Comparison of ENCODE assay signal across 14 cellular contexts in the genomic region with DNA sequence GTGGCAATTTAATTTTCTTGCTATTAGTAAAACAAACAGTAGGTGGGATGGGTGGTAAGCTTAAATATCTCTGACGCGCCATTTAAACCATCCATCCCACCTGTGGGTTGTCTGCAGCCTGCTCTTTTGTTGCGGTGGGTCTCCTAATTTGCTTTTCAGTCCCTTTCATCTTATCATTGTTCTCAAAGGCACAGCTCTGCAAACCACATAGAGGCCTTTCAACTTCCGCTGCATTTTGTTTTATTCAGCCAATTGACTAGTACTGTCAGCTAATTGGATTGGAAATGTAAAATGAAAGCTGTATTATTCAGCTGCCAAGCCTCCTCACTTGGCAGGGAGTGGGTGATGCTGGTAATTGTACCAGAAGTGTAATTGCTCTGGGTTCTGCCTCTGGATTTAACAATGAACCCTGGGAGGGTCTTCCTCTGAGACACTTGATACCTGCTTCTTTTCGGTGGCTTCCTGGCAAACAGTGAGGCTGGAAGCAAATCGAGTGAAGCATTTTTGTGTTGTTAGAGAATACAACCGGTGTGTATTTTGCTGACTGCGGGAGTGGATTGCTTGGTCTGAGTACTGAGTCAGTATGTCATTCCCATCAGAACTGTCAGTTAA.
DNase-seq lines count a peak whose midpoint lies in the region; ATAC-seq, FAIRE-seq and TF ChIP-seq lines count a peak whose summit lies in the region.
"Had no signal": no experiment of that assay in that cellular context is flagged by ENCODE, and none has a peak within 500 bp of the region (broad histone marks: within the 10 kb centered on the region; RNA-seq: fewer than 3 reads in every experiment).

No MANE protein-coding gene starts in this region.

- H3K4me3 ChIP-seq in esophagus muscularis mucosa, result no peak overlapping the region
- H3K4me3 ChIP-seq: smooth muscle cell had no signal

- no peaks in the 10 kb centered on the region for H3K4me1 Mint-ChIP-seq in activated T-cell treated with anti-CD3 and anti-CD28 coated beads, Interleukin-2, amount 50 U/mL, for 24 hours (ENCODE audit: low read depth)
- H3K4me1 Mint-ChIP-seq: activated naive CD4-positive, alpha-beta T cell treated with anti-CD3 and anti-CD28 coated beads, Interleukin-2, amount 10 ng/mL, durations not matched to agents 7 days and 5 days; stimulated activated naive CD8-positive, alpha-beta T cell treated with anti-CD3 and anti-CD28 coated beads, Interleukin-15, amount 100 ng/mL, for 72 hours had no signal

- no peaks in the 10 kb centered on the region for H3K27me3 ChIP-seq in esophagus muscularis mucosa

- peaks cover 5% of the 10 kb centered on the region for H3K27me3 Mint-ChIP-seq in activated T-cell treated with anti-CD3 and anti-CD28 coated beads, Interleukin-2, amount 50 U/mL, for 24 hours
- H3K27me3 Mint-ChIP-seq: activated naive CD4-positive, alpha-beta T cell treated with anti-CD3 and anti-CD28 coated beads, Interleukin-2, amount 10 ng/mL, durations not matched to agents 7 days and 5 days had no signal

- 82% methylated on average over 8 of the region's 8 CpGs for WGBS in esophagus muscularis mucosa

- H3K36me3 ChIP-seq in esophagus muscularis mucosa, result no peaks in the 10 kb centered on the region

- no peak overlapping the region for H3K27ac Mint-ChIP-seq in activated T-cell treated with anti-CD3 and anti-CD28 coated beads, Interleukin-2, amount 50 U/mL, for 24 hours
- H3K27ac Mint-ChIP-seq: activated naive CD4-positive, alpha-beta T cell treated with anti-CD3 and anti-CD28 coated beads, Interleukin-2, amount 10 ng/mL, durations not matched to agents 7 days and 5 days; stimulated activated naive CD8-positive, alpha-beta T cell treated with anti-CD3 and anti-CD28 coated beads, Interleukin-15, amount 100 ng/mL, for 72 hours had no signal

- H3K4me1 ChIP-seq in esophagus muscularis mucosa, result peaks cover 0 to 15% (median 8%) of the 10 kb centered on the region in 4 donors

- intact Hi-C loops in esophagus muscularis mucosa (cut with DNase I), result no loop called here

- DNase-seq in DMS153 (lab: John Stamatoyannopoulos, UW) (peak; percentile 90), NCI-H128 (lab: John Stamatoyannopoulos, UW; ENCODE audit: unreplicated experiment) (peak; percentile 73), NCI-H446 (lab: John Stamatoyannopoulos, UW) (peak; percentile 62 to 81), iPS-NIHi7 (ENCODE audit: extremely low spot score) (peak; percentile 23), esophagus muscularis mucosa (ENCODE audit: extremely low spot score) (no peak), GM12892 (ENCODE audit: insufficient read length) (no peak)
- DNase-seq in activated T-cell treated with anti-CD3 and anti-CD28 coated beads, Interleukin-2, amount 50 U/mL, for 24 hours, result no peak
- DNase-seq: activated naive CD4-positive, alpha-beta T cell treated with anti-CD3 and anti-CD28 coated beads, Interleukin-2, amount 10 ng/mL, durations not matched to agents 7 days and 5 days; mammary epithelial cell; stimulated activated naive CD8-positive, alpha-beta T cell treated with anti-CD3 and anti-CD28 coated beads, Interleukin-15, amount 100 ng/mL, for 72 hours had no signal

- H3K36me3 Mint-ChIP-seq in activated T-cell treated with anti-CD3 and anti-CD28 coated beads, Interleukin-2, amount 50 U/mL, for 24 hours (ENCODE audit: low read depth), result no peaks in the 10 kb centered on the region
- H3K36me3 Mint-ChIP-seq: activated naive CD4-positive, alpha-beta T cell treated with anti-CD3 and anti-CD28 coated beads, Interleukin-2, amount 10 ng/mL, durations not matched to agents 7 days and 5 days had no signal

- no peak overlapping the region for H3K4me3 Mint-ChIP-seq in activated T-cell treated with anti-CD3 and anti-CD28 coated beads, Interleukin-2, amount 50 U/mL, for 24 hours
- H3K4me3 Mint-ChIP-seq: activated naive CD4-positive, alpha-beta T cell treated with anti-CD3 and anti-CD28 coated beads, Interleukin-2, amount 10 ng/mL, durations not matched to agents 7 days and 5 days; stimulated activated naive CD8-positive, alpha-beta T cell treated with anti-CD3 and anti-CD28 coated beads, Interleukin-15, amount 100 ng/mL, for 72 hours had no signal

- H3K9me3 Mint-ChIP-seq in activated T-cell treated with anti-CD3 and anti-CD28 coated beads, Interleukin-2, amount 50 U/mL, for 24 hours, result peaks cover 8% of the 10 kb centered on the region

- FAIRE-seq in GM12892 (lab: Jason Lieb, UNC), result no peak
- FAIRE-seq: H54 had no signal

- peaks cover 0 to 5% (median 0%) of the 10 kb centered on the region in 4 donors for H3K9me3 ChIP-seq in esophagus muscularis mucosa

- TF ChIP-seq EP300 in esophagus muscularis mucosa (IDR thresholded peaks at IDR 0.05), result no peak

- TF ChIP-seq CTCF in esophagus muscularis mucosa (IDR thresholded peaks at IDR 0.05), result no peak

- ATAC-seq in GM19467 (IDR thresholded peaks at IDR 0.05; ENCODE audit: unreplicated experiment), result no peak
- ATAC-seq: stimulated activated naive CD8-positive, alpha-beta T cell treated with anti-CD3 and anti-CD28 coated beads, Interleukin-15, amount 100 ng/mL, for 72 hours had no signal

- no peak for TF ChIP-seq POLR2A in esophagus muscularis mucosa (IDR thresholded peaks at IDR 0.05; ENCODE audit: low read depth)
- no peak for TF ChIP-seq POLR2A in GM12892 (IDR thresholded peaks at IDR 0.05; ENCODE audit: low read depth, low read length)

- no peak overlapping the region for H3K27ac ChIP-seq in esophagus muscularis mucosa (replicated peaks in 1 of 4)
- H3K27ac ChIP-seq: KMS-11 had no signal

Comparison
In these comparisons a context has a peak if more than half of its experiments do, and no peak if none do; other contexts are left out.
1. DNase-seq: peak in DMS153 (single experiment), NCI-H128 (single experiment), NCI-H446 (2 of 2) and iPS-NIHi7 (single experiment); none in esophagus muscularis mucosa (single experiment), GM12892 (single experiment) and activated T-cell treated with anti-CD3 and anti-CD28 coated beads, Interleukin-2, amount 50 U/mL, for 24 hours (single experiment).